ENCODE assay signal across 9 cellular contexts in the genomic region with DNA sequence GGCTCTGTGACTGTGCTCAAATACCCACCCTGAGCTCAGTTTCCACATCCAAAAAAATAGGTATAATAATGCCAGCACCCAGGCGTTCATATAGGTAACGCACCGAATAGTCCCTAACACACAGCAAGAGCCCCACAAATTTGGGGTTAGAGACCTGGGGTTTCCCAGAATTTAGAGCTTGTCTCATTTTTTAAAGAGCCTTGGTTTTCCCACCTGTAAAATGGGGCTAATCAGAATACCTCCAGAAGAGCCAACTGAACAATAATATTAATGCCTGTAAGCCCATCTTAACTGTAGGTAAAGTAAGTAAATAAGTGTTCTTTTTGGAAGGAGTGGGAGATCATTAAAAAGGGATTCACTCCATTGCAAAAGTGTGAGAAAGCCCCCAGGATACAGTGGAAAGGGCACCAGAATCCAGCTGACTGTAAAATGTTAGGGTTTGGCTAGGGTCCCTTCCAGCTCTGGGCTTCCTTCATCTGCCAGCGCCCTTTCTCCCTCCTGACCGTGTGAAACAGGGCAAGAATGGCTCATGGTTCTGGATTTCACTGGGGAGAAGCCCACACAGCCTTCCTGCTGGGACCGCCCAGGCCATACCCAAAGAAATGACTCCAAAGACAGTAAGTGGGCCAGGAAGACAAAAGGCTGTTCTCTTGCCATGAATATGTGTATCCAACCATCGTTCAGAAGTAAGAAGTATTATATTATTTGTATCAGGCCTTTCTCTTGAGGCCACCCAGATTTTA. TPM values are rescaled to one million over a fixed set of nuclear protein-coding genes. Genes with fewer than 3 reads are reported as not detected.
A peak's percentile ranks its signal among the peaks of the same experiment; 100 is the strongest.
DNase-seq lines count a peak whose midpoint lies in the region; ATAC-seq and TF ChIP-seq lines count a peak whose summit lies in the region.
"Had no signal": no experiment of that assay in that cellular context is flagged by ENCODE, and none has a peak within 500 bp of the region (broad histone marks: within the 10 kb centered on the region; RNA-seq: fewer than 3 reads in every experiment).

No MANE protein-coding gene starts in this region.

- no peak overlapping the region for H2AFZ ChIP-seq in SK-N-SH (ENCODE audit: low read depth)

- H3F3A ChIP-seq in SK-N-SH (replicated peaks; ENCODE audit: insufficient read depth) = peaks cover 8% of the 10 kb centered on the region

- H3K9me3 ChIP-seq in SK-N-SH (no peaks in the 10 kb centered on the region), iPS-20b (ENCODE audit: insufficient read depth, low read depth, low read length) (no peaks in the 10 kb centered on the region), stomach (no peaks in the 10 kb centered on the region)

- no peaks in the 10 kb centered on the region for H4K20me1 ChIP-seq in SK-N-SH (ENCODE audit: insufficient read depth)

- DNase-seq in SK-N-SH (no peak), stomach (no peak), GF-D8 (lab: John Stamatoyannopoulos, UW) (no peak), NCI-H226 (no peak)
- no peak for DNase-seq in activated naive CD8-positive, alpha-beta T cell treated with anti-CD3 and anti-CD28 coated beads, Interleukin-2, amount 10 ng/mL, durations not matched to agents 7 days and 5 days

- peaks cover 52% of the 10 kb centered on the region for H3K79me2 ChIP-seq in SK-N-SH (ENCODE audit: insufficient read depth)

- no peaks in the 10 kb centered on the region for H3K36me3 ChIP-seq in SK-N-SH (replicated peaks in 1 of 2; ENCODE audit: control insufficient read depth in 1 of 2, insufficient read depth in 2 of 2, low read length in 1 of 2)
- H3K36me3 ChIP-seq in iPS-20b (ENCODE audit: insufficient read depth, low read depth, low read length) = no peaks in the 10 kb centered on the region
- no peaks in the 10 kb centered on the region for H3K36me3 ChIP-seq in stomach

- H3K4me1 ChIP-seq in SK-N-SH (ENCODE audit: control insufficient read depth in 1 of 2, insufficient read depth in 2 of 2, low read depth in 1 of 2, low read length in 1 of 2) = peaks cover 0 to 8% of the 10 kb centered on the region in 2 experiments; a peak in 1 of 4 replicates
- H3K4me1 ChIP-seq in iPS-20b (ENCODE audit: insufficient read depth, low read length) = peaks cover 5% of the 10 kb centered on the region
- H3K4me1 ChIP-seq in stomach = peaks cover 14 to 66% (median 48%) of the 10 kb centered on the region in 4 donors

- H3K4me2 ChIP-seq in SK-N-SH = peak overlapping the region; percentile 98

- no peak for TF ChIP-seq EP300 in SK-N-SH (IDR thresholded peaks at IDR 0.05; ENCODE audit: borderline replicate concordance in 1 of 2, low read depth in 1 of 2, low read length in 1 of 2)
- no peak for TF ChIP-seq EP300 in stomach (IDR thresholded peaks at IDR 0.05)

- intact Hi-C loops in stomach (cut with DNase I; ENCODE audit: low total_unique reads) = no loop called here

- H3K9ac ChIP-seq in SK-N-SH (peak overlapping the region; percentile 79; the same call in 1 of the 2 replicates), iPS-20b (ENCODE audit: low read depth, low read length) (no peak overlapping the region)

- H3K27me3 ChIP-seq in SK-N-SH (ENCODE audit: insufficient read depth) (no peaks in the 10 kb centered on the region), iPS-20b (ENCODE audit: insufficient read depth, low read length) (peaks cover 36% of the 10 kb centered on the region), stomach (no peaks in the 10 kb centered on the region)

- no peaks in the 10 kb centered on the region for H3K36me3 Mint-ChIP-seq in activated naive CD8-positive, alpha-beta T cell treated with anti-CD3 and anti-CD28 coated beads, Interleukin-2, amount 10 ng/mL, durations not matched to agents 7 days and 5 days

- peaks cover 26% of the 10 kb centered on the region for H3K27me3 Mint-ChIP-seq in activated naive CD8-positive, alpha-beta T cell treated with anti-CD3 and anti-CD28 coated beads, Interleukin-2, amount 10 ng/mL, durations not matched to agents 7 days and 5 days

- H3K4me3 ChIP-seq in SK-N-SH (ENCODE audit: low read depth in 2 of 2, low read length in 1 of 2) = peak overlapping the region; percentile 72 to 86
- H3K4me3 ChIP-seq in iPS-20b (ENCODE audit: low read length) = peak overlapping the region; percentile 91
- H3K4me3 ChIP-seq in stomach = peak overlapping the region; percentile 89 to 97 (median 91)

- H3K27ac Mint-ChIP-seq in activated naive CD8-positive, alpha-beta T cell treated with anti-CD3 and anti-CD28 coated beads, Interleukin-2, amount 10 ng/mL, durations not matched to agents 7 days and 5 days = no peak overlapping the region

- H3K4me3 Mint-ChIP-seq in activated naive CD8-positive, alpha-beta T cell treated with anti-CD3 and anti-CD28 coated beads, Interleukin-2, amount 10 ng/mL, durations not matched to agents 7 days and 5 days = peak overlapping the region; percentile 10

- peaks cover 7% of the 10 kb centered on the region for H3K4me1 Mint-ChIP-seq in activated naive CD8-positive, alpha-beta T cell treated with anti-CD3 and anti-CD28 coated beads, Interleukin-2, amount 10 ng/mL, durations not matched to agents 7 days and 5 days

- TF ChIP-seq CTCF in SK-N-SH (IDR thresholded peaks at IDR 0.05) (no peak), stomach (IDR thresholded peaks at IDR 0.05) (no peak)

- TF ChIP-seq POLR2A in stomach (IDR thresholded peaks at IDR 0.05) = no peak

- H3K27ac ChIP-seq in SK-N-SH (ENCODE audit: low read depth in 2 of 2, low read length in 1 of 2) (no peak overlapping the region), iPS-20b (ENCODE audit: low read length) (no peak overlapping the region), stomach (peak overlapping the region; percentile 15 to 97 (median 97))
- H3K27ac ChIP-seq: 22Rv1 had no signal

- CTCF ChIA-PET in SK-N-SH (lab: Yijun Ruan, JAX) = interaction anchor here (1.0 to 3.5 kb wide), 4 partner anchors 13 to 427 kb away, joined by 3 to 10 read pairs (median 4); no protein-coding TSS in a partner anchor

- no peaks in the 10 kb centered on the region for H3K9me2 ChIP-seq in SK-N-SH

- TF ChIP-seq RAD21 in SK-N-SH (IDR thresholded peaks at IDR 0.05; ENCODE audit: low read length) = no peak

- 95% methylated on average over 7 of the region's 7 CpGs for WGBS in SK-N-SH (ENCODE audit: low lambda C conversion rate)
- 70 to 91% (median 83%) methylated on average over 7 of the region's 7 CpGs for whole genome bisulfite sequencing in stomach, 5 donors

- ATAC-seq in SK-N-SH treated with all-trans-retinoic acid at 6 μM for 48 hours = no peak
- no peak for ATAC-seq in activated naive CD8-positive, alpha-beta T cell treated with anti-CD3 and anti-CD28 coated beads, Interleukin-2, amount 10 ng/mL, durations not matched to agents 7 days and 5 days (ENCODE audit: low read depth)
- no peak for ATAC-seq in HG03342 (IDR thresholded peaks at IDR 0.05; ENCODE audit: unreplicated experiment)

- no peaks in the 10 kb centered on the region for H3K9me3 Mint-ChIP-seq in activated naive CD8-positive, alpha-beta T cell treated with anti-CD3 and anti-CD28 coated beads, Interleukin-2, amount 10 ng/mL, durations not matched to agents 7 days and 5 days

- POLR2A ChIA-PET in SK-N-SH (lab: Yijun Ruan, JAX) = no interaction called here
- POLR2A ChIA-PET in activated naive CD8-positive, alpha-beta T cell treated with anti-CD3 and anti-CD28 coated beads, Interleukin-2, amount 10 ng/mL, durations not matched to agents 7 days and 5 days (lab: Charles Lee) = no interaction called here

TF ChIP-seq in SK-N-SH, 30 proteins besides CTCF, POLR2A, EP300 and RAD21 (continues in another document):
- TF ChIP-seq YY1 (IDR thresholded peaks at IDR 0.05; ENCODE audit: low read depth) = no peak
- TF ChIP-seq NRF1 (IDR thresholded peaks at IDR 0.05; ENCODE audit: low read depth, low read length) = no peak
- no peak for TF ChIP-seq SMC3 (IDR thresholded peaks at IDR 0.05; ENCODE audit: low read depth, low read length)
- TF ChIP-seq RCOR1 (IDR thresholded peaks at IDR 0.05; ENCODE audit: low read length) = no peak
- TF ChIP-seq POLR2AphosphoS5 (IDR thresholded peaks at IDR 0.05; ENCODE audit: low read depth, low read length) = no peak
- TF ChIP-seq ELF1 (IDR thresholded peaks at IDR 0.05) = no peak
- no peak for TF ChIP-seq SIN3A (IDR thresholded peaks at IDR 0.05; ENCODE audit: borderline replicate concordance, low read depth, low read length)
- TF ChIP-seq FOXM1 (IDR thresholded peaks at IDR 0.05; ENCODE audit: low read depth) = no peak
- TF ChIP-seq RFX5 (IDR thresholded peaks at IDR 0.05; ENCODE audit: low read length) = no peak
- no peak for TF ChIP-seq CHD2 (IDR thresholded peaks at IDR 0.05; ENCODE audit: low read length, partially characterized antibody)
- TF ChIP-seq EZH2phosphoT487 (IDR thresholded peaks at IDR 0.05; ENCODE audit: borderline replicate concordance, low read depth) = no peak

TF ChIP-seq in SK-N-SH treated with all-trans-retinoic acid at 6 μM for 48 hours, 23 proteins besides CTCF, POLR2A, EP300 and RAD21 (continues in another document):
- TF ChIP-seq ARNTL (CRISPR knock-in tag; IDR thresholded peaks at IDR 0.05; ENCODE audit: borderline replicate concordance, low read depth) = no peak
- no peak for TF ChIP-seq SNAI2 (CRISPR knock-in tag; IDR thresholded peaks at IDR 0.05)
- no peak for TF ChIP-seq ZNF70 (CRISPR knock-in tag; IDR thresholded peaks at IDR 0.05)
- TF ChIP-seq ESRRG (CRISPR knock-in tag; IDR thresholded peaks at IDR 0.05) = no peak
- TF ChIP-seq OSR1 (CRISPR knock-in tag; IDR thresholded peaks at IDR 0.05) = no peak
- TF ChIP-seq, protein P1, sequence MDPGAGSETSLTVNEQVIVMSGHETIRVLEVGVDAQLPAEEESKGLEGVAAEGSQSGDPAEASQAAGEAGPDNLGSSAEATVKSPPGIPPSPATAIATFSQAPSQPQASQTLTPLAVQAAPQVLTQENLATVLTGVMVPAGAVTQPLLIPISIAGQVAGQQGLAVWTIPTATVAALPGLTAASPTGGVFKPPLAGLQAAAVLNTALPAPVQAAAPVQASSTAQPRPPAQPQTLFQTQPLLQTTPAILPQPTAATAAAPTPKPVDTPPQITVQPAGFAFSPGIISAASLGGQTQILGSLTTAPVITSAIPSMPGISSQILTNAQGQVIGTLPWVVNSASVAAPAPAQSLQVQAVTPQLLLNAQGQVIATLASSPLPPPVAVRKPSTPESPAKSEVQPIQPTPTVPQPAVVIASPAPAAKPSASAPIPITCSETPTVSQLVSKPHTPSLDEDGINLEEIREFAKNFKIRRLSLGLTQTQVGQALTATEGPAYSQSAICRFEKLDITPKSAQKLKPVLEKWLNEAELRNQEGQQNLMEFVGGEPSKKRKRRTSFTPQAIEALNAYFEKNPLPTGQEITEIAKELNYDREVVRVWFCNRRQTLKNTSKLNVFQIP (CRISPR knock-in tag; IDR thresholded peaks at IDR 0.05; ENCODE audit: borderline replicate concordance, low read depth) = no peak
- TF ChIP-seq ZNF8 (CRISPR knock-in tag; IDR thresholded peaks at IDR 0.05) = no peak
- TF ChIP-seq PPARA (CRISPR knock-in tag; IDR thresholded peaks at IDR 0.05; ENCODE audit: borderline replicate concordance) = no peak
- no peak for TF ChIP-seq ZNF565 (CRISPR knock-in tag; conservative IDR thresholded peaks at IDR 0.05; ENCODE audit: low read depth)

RNA-seq across cellular contexts. Expression of a gene that starts 2.1 kb away (rescaled TPM):
- 9.0 and 12.9 TPM in 2 replicates for polyA plus RNA-seq in SK-N-SH (2012; rRNA removed)
- 10.5 and 10.6 TPM in 2 replicates for polyA plus RNA-seq in SK-N-SH (2012; cell fraction: cytosol; rRNA removed)
- 17.0 and 25.3 TPM in 2 replicates for polyA plus RNA-seq in SK-N-SH (2012; cell fraction: nucleus; rRNA removed)
- total RNA-seq in activated naive CD8-positive, alpha-beta T cell treated with anti-CD3 and anti-CD28 coated beads, Interleukin-2, amount 10 ng/mL, durations not matched to agents 7 days and 5 days = 1 to 10 TPM; 6.1 to 9.7 TPM
- total RNA-seq in stomach = 10 to 100 TPM in 4 of 5 donors, 1 to 10 TPM in 1; 7.8 to 84.8 (median 38.7) TPM
- polyA plus RNA-seq in stomach = 10 to 100 TPM; 19.5 to 52.7 (median 28.6) TPM

Comparison
In these comparisons a context has a peak if more than half of its experiments do, and no peak if none do; other contexts are left out.
1. H3K27ac ChIP-seq: peak in stomach (5 of 5); none in SK-N-SH (0 of 2) and iPS-20b (single experiment).
2. Peak in every context shown above with its lines, with median percentiles within 50 percentile points of each other: H3K4me3 ChIP-seq.